ENCODE assay signal across 9 cellular contexts in the genomic region with DNA sequence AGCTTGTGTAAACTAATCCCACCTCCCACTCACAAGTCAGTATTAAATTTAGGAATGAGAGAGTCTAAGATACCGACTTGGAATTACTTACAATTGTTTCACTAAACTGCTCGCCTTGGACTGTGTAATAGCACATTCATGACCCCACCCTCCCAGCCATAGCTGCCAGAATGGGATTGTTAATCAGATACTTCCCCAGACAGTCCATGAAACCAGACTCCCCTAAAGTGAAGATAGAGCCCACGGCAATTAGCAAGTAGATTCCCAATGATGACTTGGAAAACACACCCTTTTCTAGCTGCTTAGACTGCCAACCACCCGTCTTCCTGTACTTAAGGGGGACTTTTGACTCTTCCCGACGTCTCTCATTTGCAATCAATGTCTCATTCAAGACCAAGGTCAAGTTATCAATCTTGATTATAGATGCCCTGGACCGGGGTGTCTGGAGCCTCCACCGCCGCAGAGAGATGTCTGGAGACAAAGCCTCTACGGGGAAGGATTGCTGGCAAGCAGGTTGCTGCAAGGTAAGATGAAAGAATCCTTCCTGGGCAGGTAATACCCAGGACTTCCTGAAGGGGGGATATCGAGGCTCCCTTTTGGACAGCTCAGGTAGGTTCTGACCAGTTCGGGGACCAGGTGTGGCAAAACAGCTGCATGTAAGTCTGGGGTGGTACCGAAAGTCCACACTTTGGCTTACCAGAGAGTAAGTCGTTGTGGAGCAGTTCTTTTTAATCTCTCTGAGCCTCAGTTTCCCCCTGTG. TPM values are rescaled to one million over a fixed set of nuclear protein-coding genes. Genes with fewer than 3 reads are reported as not detected.
DNase-seq lines count a peak whose midpoint lies in the region; ATAC-seq and TF ChIP-seq lines count a peak whose summit lies in the region.
"Had no signal": no experiment of that assay in that cellular context is flagged by ENCODE, and none has a peak within 500 bp of the region (broad histone marks: within the 10 kb centered on the region; RNA-seq: fewer than 3 reads in every experiment).

No MANE protein-coding gene starts in this region.

- no peak overlapping the region for H3K4me2 ChIP-seq in Loucy (ENCODE audit: low read depth, low read length, poor library complexity, severe bottlenecking)

- H3K79me2 ChIP-seq in Loucy (ENCODE audit: insufficient read depth, low read length), result no peaks in the 10 kb centered on the region

- H2AFZ ChIP-seq in Loucy (ENCODE audit: low read length), result no peak overlapping the region

- peak overlapping the region in 1 of 2 donors; percentile 44 for H3K27ac Mint-ChIP-seq in effector memory CD8-positive, alpha-beta T cell

- H3K27me3 ChIP-seq in Loucy (ENCODE audit: insufficient read depth, low read length, poor library complexity, severe bottlenecking), result no peaks in the 10 kb centered on the region

- no peaks in the 10 kb centered on the region for H3K36me3 ChIP-seq in Loucy (ENCODE audit: insufficient read depth, low read length)

- no peaks in the 10 kb centered on the region for H3F3A ChIP-seq in Loucy (ENCODE audit: low read depth)

- no peaks in the 10 kb centered on the region for H3K9me3 Mint-ChIP-seq in effector memory CD8-positive, alpha-beta T cell

- H3K9me3 ChIP-seq in Loucy (ENCODE audit: insufficient read depth, low read depth, low read length), result no peaks in the 10 kb centered on the region

- no peaks in the 10 kb centered on the region for H3K9me2 ChIP-seq in Loucy (replicated peaks; ENCODE audit: low read depth, low read length)

- H3K36me3 Mint-ChIP-seq in effector memory CD8-positive, alpha-beta T cell (ENCODE audit: insufficient read depth), result peaks cover 3% of the 10 kb centered on the region

- DNase-seq in NCI-H1417 (lab: John Stamatoyannopoulos, UW) (peak in 2 of 3 experiments; percentile 16 to 24), NCI-H1417 treated with DMSO at 0.1 percent for 48 hours (lab: John Stamatoyannopoulos, UW) (no peak), omental fat pad (ENCODE audit: low spot score) (no peak), coronary artery (ENCODE audit: low spot score) (no peak)
- peak in 2 of 3 experiments; percentile 6 to 20 for DNase-seq in effector memory CD8-positive, alpha-beta T cell
- DNase-seq: NCI-H2171 had no signal

- H3K27me3 Mint-ChIP-seq in effector memory CD8-positive, alpha-beta T cell, result peaks cover 37% of the 10 kb centered on the region in 2 donors

- H3K4me1 ChIP-seq in Loucy (ENCODE audit: insufficient read depth, low read length, poor library complexity, severe bottlenecking), result peaks cover 9% of the 10 kb centered on the region

- no peak overlapping the region for H3K27ac ChIP-seq in coronary artery

- H3K9ac ChIP-seq in Loucy (ENCODE audit: low read depth, low read length, poor library complexity, severe bottlenecking), result no peak overlapping the region

- H4K20me1 ChIP-seq in Loucy (ENCODE audit: insufficient read depth, low read length, poor library complexity, severe bottlenecking), result no peaks in the 10 kb centered on the region

- H3K4me1 Mint-ChIP-seq in effector memory CD8-positive, alpha-beta T cell (ENCODE audit: low read depth in 2 of 2), result peaks cover 7 to 16% of the 10 kb centered on the region in 2 donors

- H3K4me3 ChIP-seq in Loucy (ENCODE audit: low read length, poor library complexity, severe bottlenecking) (no peak overlapping the region), coronary artery (no peak overlapping the region)

- H3K4me3 Mint-ChIP-seq in effector memory CD8-positive, alpha-beta T cell, result peak overlapping the region in 1 of 2 donors; percentile 14

- TF ChIP-seq CTCF in Loucy (conservative IDR thresholded peaks at IDR 0.05; ENCODE audit: low read length) (peak; percentile 49), omental fat pad (IDR thresholded peaks at IDR 0.05) (no peak), coronary artery (IDR thresholded peaks at IDR 0.05) (no peak)

- peak; percentile 51 for ATAC-seq in effector memory CD8-positive, alpha-beta T cell (replicated peaks)
- ATAC-seq in omental fat pad (ENCODE audit: low FRiP score), result peak; percentile 76
- no peak for ATAC-seq in GM19328 (IDR thresholded peaks at IDR 0.05; ENCODE audit: unreplicated experiment)
- ATAC-seq in HG02642 (IDR thresholded peaks at IDR 0.05; ENCODE audit: poor library complexity, unreplicated experiment), result no peak

RNA-seq across cellular contexts. Expression of gene CUX1, which starts 12.6 kb away (rescaled TPM):
- total RNA-seq in omental fat pad, result 100 to 1,000 TPM in 1 of 4 donors, 10 to 100 TPM in 3; 67.6 to 141 (median 75.7) TPM

Comparison
In these comparisons a context has a peak if more than half of its experiments do, and no peak if none do; other contexts are left out.
1. DNase-seq: peak in NCI-H1417 (2 of 3) and effector memory CD8-positive, alpha-beta T cell (2 of 3); none in NCI-H1417 treated with DMSO at 0.1 percent for 48 hours (single experiment), omental fat pad (single experiment) and coronary artery (single experiment).
2. ATAC-seq: peak in effector memory CD8-positive, alpha-beta T cell (single experiment) and omental fat pad (single experiment); none in GM19328 (single experiment) and HG02642 (single experiment).